In the genomic region with DNA sequence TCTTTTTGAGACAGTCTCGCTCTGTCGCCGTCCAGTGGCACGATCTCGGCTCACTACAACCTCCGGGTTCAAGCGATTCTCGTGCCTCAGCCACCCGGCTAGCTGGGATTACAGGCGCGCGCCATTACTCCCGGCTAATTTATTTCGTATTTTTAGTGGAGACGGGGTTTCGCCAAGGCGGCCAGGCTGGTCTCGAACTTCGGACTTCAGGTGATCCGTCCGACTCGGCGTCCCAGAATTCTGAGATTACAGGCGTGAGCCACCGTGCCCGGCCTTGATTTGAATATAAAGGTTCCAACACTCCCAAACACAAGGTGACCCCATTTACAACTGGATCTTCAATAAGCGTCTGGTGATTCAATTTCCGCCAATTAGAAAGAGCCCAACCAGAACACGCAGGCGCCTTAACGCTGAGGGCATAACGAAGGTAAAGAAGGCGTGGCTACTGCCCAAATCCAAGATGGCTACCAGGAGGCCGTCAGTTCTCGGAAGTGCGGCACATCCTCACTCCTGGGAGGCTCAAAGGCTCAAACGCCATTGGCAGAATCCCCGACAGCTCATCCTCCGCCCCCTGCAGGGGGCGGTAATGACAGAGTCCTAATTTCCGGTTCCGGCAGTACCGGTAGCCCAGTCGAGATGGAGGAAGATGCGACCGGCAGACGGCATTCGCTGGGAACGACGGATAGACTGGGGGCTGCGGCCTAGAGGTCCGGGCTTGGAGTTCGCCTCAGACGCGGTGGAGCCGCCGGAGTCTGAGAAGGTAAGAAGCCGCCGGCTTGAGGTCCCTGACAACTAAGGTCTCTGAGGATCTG, we compare ENCODE assay signal across 8 cellular contexts. TPM values are rescaled to one million over a fixed set of nuclear protein-coding genes. Genes with fewer than 3 reads are reported as not detected.
DNase-seq lines count a peak whose midpoint lies in the region; ATAC-seq and TF ChIP-seq lines count a peak whose summit lies in the region.

Gene SLC25A44, plus strand, starts transcription at position 617 of the 812 bp plus-strand sequence. CDS start 5,744 bp downstream, outside the sequence.

- CTCF ChIA-PET in CD4-positive, alpha-beta T cell (lab: Charles Lee) = interaction anchor here (1.0 to 1.4 kb wide), 5 partner anchors 19 to 98 kb away, joined by 3 to 6 read pairs (median 3); partner anchors contain the start of gene PMF1

- peak; percentile 92 to 98 (median 96) for DNase-seq in CD4-positive, alpha-beta T cell
- peak; percentile 100 for DNase-seq in NCI-H82 (lab: John Stamatoyannopoulos, UW)
- DNase-seq in activated CD4-positive, alpha-beta T cell treated with anti-CD3 and anti-CD28 coated beads, Interleukin-2, amount 50 U/mL, for 48 hours = peak; percentile 96 to 98
- DNase-seq in dermis blood vessel endothelial cell = peak; percentile 100
- DNase-seq in left lung = peak; percentile 93 to 97
- peak; percentile 92 to 97 for DNase-seq in stimulated activated CD4-positive, alpha-beta T cell treated with anti-CD3 and anti-CD28 coated beads, Interleukin-2, amount 100 ng/mL, for 48 hours

- H3K27ac ChIP-seq in CD4-positive, alpha-beta T cell (ENCODE audit: low read depth, low read length) = peak within 1 kb of the TSS; percentile 74
- H3K27ac ChIP-seq in left lung = peak within 1 kb of the TSS; percentile 84 to 89

- peaks cover 30% of the 10 kb centered on the region for H3K36me3 Mint-ChIP-seq in CD4-positive, alpha-beta T cell (ENCODE audit: low read depth)

- peak; percentile 46 for TF ChIP-seq CTCF in CD4-positive, alpha-beta T cell (IDR thresholded peaks at IDR 0.05)
- peak; percentile 48 to 69 for TF ChIP-seq CTCF in left lung (IDR thresholded peaks at IDR 0.05)

- ATAC-seq in CD4-positive, alpha-beta T cell (ENCODE audit: poor library complexity) = peak; percentile 98
- ATAC-seq in GM19397 (IDR thresholded peaks at IDR 0.05; ENCODE audit: unreplicated experiment) (peak; percentile 93), HG03571 (IDR thresholded peaks at IDR 0.05; ENCODE audit: unreplicated experiment) (peak; percentile 90), left lung (peak; percentile 98)

- no peaks in the 10 kb centered on the region for H3K9me3 ChIP-seq in CD4-positive, alpha-beta T cell (ENCODE audit: control insufficient read depth, low read length)
- H3K9me3 ChIP-seq in left lung = no peaks in the 10 kb centered on the region

- peaks cover 5 to 56% of the 10 kb centered on the region in 2 donors for H3K4me1 ChIP-seq in left lung

- peaks cover 39% of the 10 kb centered on the region for H3K4me1 Mint-ChIP-seq in CD4-positive, alpha-beta T cell (ENCODE audit: low read depth)

- H3K4me3 ChIP-seq in left lung = peak within 1 kb of the TSS; percentile 92 to 95

- peak within 1 kb of the TSS; percentile 95 for H3K4me3 Mint-ChIP-seq in CD4-positive, alpha-beta T cell

- peak within 1 kb of the TSS; percentile 84 for H3K27ac Mint-ChIP-seq in CD4-positive, alpha-beta T cell

- intact Hi-C loops in CD4-positive, alpha-beta T cell (cut with DNase I, micrococcal nuclease) = loop anchor here (1.0 to 5.0 kb wide), 8 partner anchors 17 to 144 kb away; partner anchors contain the start of genes CCT3 (in 1 of the 2), LAMTOR2 (in 1 of the 2), SMG5 (in 1 of the 2) and TMEM79 (in 1 of the 2)
- intact Hi-C loops in left lung (cut with DNase I) = no loop called here

- no peaks in the 10 kb centered on the region for H3K9me3 Mint-ChIP-seq in CD4-positive, alpha-beta T cell

- POLR2A ChIA-PET in CD4-positive, alpha-beta T cell (lab: Charles Lee) = interaction anchor here (0.6 to 3.7 kb wide), 12 partner anchors 15 to 311 kb away, joined by 3 to 46 read pairs (median 4); partner anchors contain the start of genes PMF1, SEMA4A and SMG5

- H3K27me3 Mint-ChIP-seq in CD4-positive, alpha-beta T cell = no peaks in the 10 kb centered on the region

- H3K36me3 ChIP-seq in left lung = peaks cover 0 to 18% of the 10 kb centered on the region in 2 donors

- no peaks in the 10 kb centered on the region for H3K27me3 ChIP-seq in CD4-positive, alpha-beta T cell (ENCODE audit: control insufficient read depth, insufficient read depth, low read length)
- H3K27me3 ChIP-seq in left lung = no peaks in the 10 kb centered on the region

RNA-seq across cellular contexts. Expression of gene SLC25A44, which starts in this region (rescaled TPM):
- total RNA-seq in CD4-positive, alpha-beta T cell = 10 to 100 TPM; 11.6 to 13.0 TPM
- total RNA-seq in dermis blood vessel endothelial cell (9.0 and 15.9 TPM in 2 replicates), left lung (10 to 100 TPM; 19.2 to 29.1 TPM)

Comparison
In these comparisons a context has a peak if more than half of its experiments do, and no peak if none do; other contexts are left out.
1. Peak in every context shown above with its lines: DNase-seq, ATAC-seq, H3K4me3 ChIP-seq and H3K27ac ChIP-seq.
2. intact Hi-C loops: an anchor here in CD4-positive, alpha-beta T cell (1.0 to 5.0 kb wide); none called in left lung.